In genomic region chr21:31265293-31265692, GRCh38 we compare ENCODE assay signal across 19 cellular contexts.
A peak's percentile ranks its signal among the peaks of the same experiment; 100 is the strongest.
DNase-seq lines count a peak whose midpoint lies in the region; ATAC-seq and TF ChIP-seq lines count a peak whose summit lies in the region.
"Had no signal": no experiment of that assay in that cellular context is flagged by ENCODE, and none has a peak within 500 bp of the region (broad histone marks: within the 10 kb centered on the region; RNA-seq: fewer than 3 reads in every experiment).

No MANE protein-coding gene starts in this region.

- WGBS in GM23248 (ENCODE audit: low coverage in 1 of 2, low lambda C conversion rate in 2 of 2, missing lambda C conversion rate in 2 of 2), 2 experiments = 42% methylated on average over 10 of the region's 10 CpGs

- H3F3A ChIP-seq in GM23248 (ENCODE audit: insufficient read depth) = no peaks in the 10 kb centered on the region

- H3K4me3 ChIP-seq in ACC112 (ENCODE audit: low read depth, low read length) (peak overlapping the region; percentile 26; the same call in 1 of the 2 replicates), GM23248 (peak overlapping the region; percentile 50), right atrium auricular region (no peak overlapping the region), coronary artery (no peak overlapping the region), upper lobe of right lung (no peak overlapping the region)
- H3K4me3 ChIP-seq: body of pancreas, neural progenitor cell, sigmoid colon had no signal

- intact Hi-C loops in upper lobe of right lung (cut with DNase I) = no loop called here

- DNase-seq in GM23248 = peak; percentile 24
- peak; percentile 96 for DNase-seq in cerebellar cortex (ENCODE audit: low spot score)
- peak; percentile 69 for DNase-seq in right atrium auricular region (ENCODE audit: low spot score)
- DNase-seq in COLO668 (lab: John Stamatoyannopoulos, UW; ENCODE audit: unreplicated experiment) = no peak
- no peak for DNase-seq in coronary artery (ENCODE audit: low spot score)
- no peak for DNase-seq in upper lobe of right lung
- no peak for DNase-seq in RWPE1 (ENCODE audit: low spot score)
- DNase-seq: activated CD8-positive, alpha-beta memory T cell treated with anti-CD3 and anti-CD28 coated beads, Interleukin-2, amount 10 ng/mL, durations not matched to agents 7 days and 5 days; activated gamma-delta T cell; Calu3; islet precursor cell; mesendoderm; NCI-H1930; NCI-H446 treated with DMSO at 0.1 percent for 48 hours; sigmoid colon; stimulated activated CD4-positive, alpha-beta T cell treated with anti-CD3 and anti-CD28 coated beads, Interleukin-2, amount 100 ng/mL, for 48 hours had no signal

- no peaks in the 10 kb centered on the region for H3K36me3 ChIP-seq in ACC112 (ENCODE audit: insufficient read depth, low read length)
- no peaks in the 10 kb centered on the region for H3K36me3 ChIP-seq in GM23248 (ENCODE audit: low read depth)
- no peaks in the 10 kb centered on the region for H3K36me3 ChIP-seq in right atrium auricular region
- no peaks in the 10 kb centered on the region for H3K36me3 ChIP-seq in upper lobe of right lung
- H3K36me3 ChIP-seq: neural progenitor cell, sigmoid colon had no signal

- in situ Hi-C loops in GM23248 (cut with MboI) = no loop called here

- H3K9me3 ChIP-seq in GM23248 (ENCODE audit: low read depth) = no peaks in the 10 kb centered on the region
- no peaks in the 10 kb centered on the region for H3K9me3 ChIP-seq in right atrium auricular region
- no peaks in the 10 kb centered on the region for H3K9me3 ChIP-seq in upper lobe of right lung
- H3K9me3 ChIP-seq: body of pancreas, sigmoid colon had no signal

- H3K79me2 ChIP-seq in ACC112 (ENCODE audit: control insufficient read depth, insufficient read depth, low read length, unreplicated experiment) = no peaks in the 10 kb centered on the region
- H3K79me2 ChIP-seq in GM23248 (ENCODE audit: insufficient read depth) = no peaks in the 10 kb centered on the region

- H2AFZ ChIP-seq in ACC112 (ENCODE audit: low read length, unreplicated experiment) (no peak overlapping the region), GM23248 (peak overlapping the region; percentile 9; the same call in 1 of the 2 replicates)
- H2AFZ ChIP-seq: neural progenitor cell had no signal

- POLR2A ChIA-PET in RWPE1 (lab: Yijun Ruan, JAX; ENCODE audit: low non-redundant PET) = no interaction called here

- no peak for ATAC-seq in upper lobe of right lung
- ATAC-seq: activated CD8-positive, alpha-beta memory T cell treated with anti-CD3 and anti-CD28 coated beads, Interleukin-2, amount 10 ng/mL, durations not matched to agents 7 days and 5 days; body of pancreas had no signal

- H3K27me3 ChIP-seq in ACC112 (ENCODE audit: insufficient read depth, low read length) (no peaks in the 10 kb centered on the region), GM23248 (replicated peaks; ENCODE audit: insufficient read depth) (no peaks in the 10 kb centered on the region), right atrium auricular region (no peaks in the 10 kb centered on the region), upper lobe of right lung (no peaks in the 10 kb centered on the region)
- H3K27me3 ChIP-seq: body of pancreas, neural progenitor cell, sigmoid colon had no signal

- H4K20me1 ChIP-seq in GM23248 (ENCODE audit: insufficient read depth) = no peaks in the 10 kb centered on the region

- H3K9ac ChIP-seq in GM23248 = no peak overlapping the region
- H3K9ac ChIP-seq: neural progenitor cell had no signal

- H3K4me1 ChIP-seq in ACC112 (ENCODE audit: control insufficient read depth, insufficient read depth, low read length, unreplicated experiment) (peaks cover 14% of the 10 kb centered on the region), GM23248 (ENCODE audit: insufficient read depth) (0 out of 2 replicates have a peak, but pooled peaks cover 7% of the 10 kb centered on the region), right atrium auricular region (no peaks in the 10 kb centered on the region), upper lobe of right lung (no peaks in the 10 kb centered on the region)
- H3K4me1 ChIP-seq: neural progenitor cell, sigmoid colon had no signal

- H3K4me2 ChIP-seq in GM23248 (ENCODE audit: unreplicated experiment) = peak overlapping the region; percentile 50
- H3K4me2 ChIP-seq: neural progenitor cell had no signal

- H3K9me2 ChIP-seq in GM23248 (ENCODE audit: insufficient read depth) = no peaks in the 10 kb centered on the region

- H3K27ac ChIP-seq in ACC112 (ENCODE audit: low read depth, low read length) (no peak overlapping the region), GM23248 (no peak overlapping the region), right atrium auricular region (no peak overlapping the region), coronary artery (no peak overlapping the region), upper lobe of right lung (no peak overlapping the region), RWPE1 (no peak overlapping the region)
- H3K27ac ChIP-seq: body of pancreas, neural progenitor cell, sigmoid colon had no signal

- no peak for TF ChIP-seq CTCF in right atrium auricular region (IDR thresholded peaks at IDR 0.05)
- no peak for TF ChIP-seq CTCF in coronary artery (IDR thresholded peaks at IDR 0.05)
- TF ChIP-seq CTCF in upper lobe of right lung (IDR thresholded peaks at IDR 0.05) = no peak
- no peak for TF ChIP-seq CTCF in RWPE1 (conservative IDR thresholded peaks at IDR 0.05; ENCODE audit: low read depth)

- CTCF ChIA-PET in RWPE1 (lab: Yijun Ruan, JAX) = interaction anchor here (0.7 kb wide), 1 partner anchor 78 kb away, joined by 3 read pairs; no protein-coding TSS in a partner anchor

Comparison
In these comparisons a context has a peak if more than half of its experiments do, and no peak if none do; other contexts are left out.
1. H3K4me3 ChIP-seq: peak in ACC112 (single experiment) and GM23248 (single experiment); none in right atrium auricular region (0 of 2), coronary artery (single experiment) and upper lobe of right lung (single experiment).
2. DNase-seq: peak in GM23248 (single experiment), cerebellar cortex (single experiment) and right atrium auricular region (single experiment); none in COLO668 (single experiment), coronary artery (single experiment), upper lobe of right lung (single experiment) and RWPE1 (single experiment).